Comparison of ENCODE assay signal across 27 cellular contexts in genomic region chr14:43014338-43014737, GRCh38.
"Had no signal": no experiment of that assay in that cellular context is flagged by ENCODE, and none has a peak within 500 bp of the region (broad histone marks: within the 10 kb centered on the region; RNA-seq: fewer than 3 reads in every experiment).

No MANE protein-coding gene starts in this region.

- ATAC-seq: effector memory CD8-positive, alpha-beta T cell; esophagus mucosa; foreskin keratinocyte; gastrocnemius medialis; gastroesophageal sphincter; heart left ventricle; heart right ventricle had no signal

- DNase-seq: colonic mucosa; cortex of kidney; dermis blood vessel endothelial cell; dorsolateral prefrontal cortex; effector CD4-positive, alpha-beta T cell; effector CD8-positive, alpha-beta T cell; effector memory CD4-positive, alpha-beta T cell; effector memory CD8-positive, alpha-beta T cell; endodermal cell; erythroblast; esophagus squamous epithelium; foreskin fibroblast; foreskin keratinocyte; foreskin melanocyte; gastrocnemius medialis; glutamatergic neuron; head of caudate nucleus; heart left ventricle; heart right ventricle had no signal

- FAIRE-seq: colon, endometrium, endothelial cell of umbilical vein had no signal

- H3K27me3 ChIP-seq: colonic mucosa, dorsolateral prefrontal cortex, esophagus muscularis mucosa, esophagus squamous epithelium, foreskin keratinocyte, gastrocnemius medialis, gastroesophageal sphincter, heart left ventricle, heart right ventricle had no signal

- H3K36me3 ChIP-seq: colonic mucosa, esophagus muscularis mucosa, esophagus squamous epithelium, gastrocnemius medialis, gastroesophageal sphincter, heart left ventricle, heart right ventricle had no signal

- H3K27ac ChIP-seq: colonic mucosa, coronary artery, dorsolateral prefrontal cortex, epithelial cell of prostate, esophagus muscularis mucosa, esophagus squamous epithelium, foreskin keratinocyte, gastrocnemius medialis, gastroesophageal sphincter, heart left ventricle, heart right ventricle had no signal

- H3K4me1 ChIP-seq: colonic mucosa, esophagus muscularis mucosa, esophagus squamous epithelium, foreskin keratinocyte, gastrocnemius medialis, gastroesophageal sphincter, heart left ventricle, heart right ventricle had no signal

- H3K9me3 ChIP-seq: colonic mucosa had no signal

- H3K4me3 ChIP-seq: colonic mucosa, coronary artery, dorsolateral prefrontal cortex, esophagus muscularis mucosa, esophagus squamous epithelium, gastrocnemius medialis, gastroesophageal sphincter, heart left ventricle, heart right ventricle had no signal
